21 cellular contexts compared by ENCODE assay signal in genomic region chr16:24698314-24698713, GRCh38. TPM values are rescaled to one million over a fixed set of nuclear protein-coding genes. Genes with fewer than 3 reads are reported as not detected.
DNase-seq lines count a peak whose midpoint lies in the region; ATAC-seq, FAIRE-seq and TF ChIP-seq lines count a peak whose summit lies in the region.
"Had no signal": no experiment of that assay in that cellular context is flagged by ENCODE, and none has a peak within 500 bp of the region (broad histone marks: within the 10 kb centered on the region; RNA-seq: fewer than 3 reads in every experiment).

No MANE protein-coding gene starts in this region.

- no peak for TF ChIP-seq RAD21 in HepG2 (CRISPR knock-in tag; IDR thresholded peaks at IDR 0.05)

- peak; percentile 26; the same call in 1 of the 3 replicates for ATAC-seq in HepG2
- ATAC-seq in right lobe of liver: no peak
- peak; percentile 44 for ATAC-seq in left lung
- ATAC-seq in HG03469 (IDR thresholded peaks at IDR 0.05; ENCODE audit: unreplicated experiment): no peak
- ATAC-seq in HG03521 (IDR thresholded peaks at IDR 0.05; ENCODE audit: unreplicated experiment): no peak
- ATAC-seq: CD8-positive, alpha-beta T cell; GM12878; HCT116; K562 had no signal

- TF ChIP-seq EP300 in HepG2 (IDR thresholded peaks at IDR 0.05; ENCODE audit: low read depth in 2 of 2, low read length in 2 of 2) (no peak), HepG2 (CRISPR knock-in tag; IDR thresholded peaks at IDR 0.05; ENCODE audit: borderline replicate concordance) (no peak), sigmoid colon (IDR thresholded peaks at IDR 0.05) (no peak)

- CTCF ChIA-PET in HepG2 (lab: Yijun Ruan, JAX; ENCODE audit: low intra/inter-chr PET ratio, low total read pairs): no interaction called here

- no peak overlapping the region for H3K27ac Mint-ChIP-seq in activated CD4-positive, alpha-beta T cell treated with anti-CD3 and anti-CD28 coated beads, Interleukin-2, amount 10 ng/mL, durations not matched to agents 24 days and 14 days
- H3K27ac Mint-ChIP-seq: B cell; CD8-positive, alpha-beta T cell had no signal

- TF ChIP-seq CTCF in HepG2 (CRISPR knock-in tag; IDR thresholded peaks at IDR 0.05): no peak
- TF ChIP-seq CTCF in right lobe of liver (IDR thresholded peaks at IDR 0.05): no peak
- no peak for TF ChIP-seq CTCF in left lung (IDR thresholded peaks at IDR 0.05)
- TF ChIP-seq CTCF in sigmoid colon (IDR thresholded peaks at IDR 0.05): no peak

- peaks cover 24% of the 10 kb centered on the region for H3K4me1 ChIP-seq in HepG2 (ENCODE audit: insufficient read depth, low read length)
- H3K4me1 ChIP-seq in right lobe of liver: peaks cover 0 to 21% (median 5%) of the 10 kb centered on the region in 4 donors
- H3K4me1 ChIP-seq in left lung: peaks cover 5 to 6% of the 10 kb centered on the region in 2 donors
- H3K4me1 ChIP-seq in sigmoid colon: peaks cover 2 to 37% (median 29%) of the 10 kb centered on the region in 4 donors
- H3K4me1 ChIP-seq: BLaER1 treated with 17β-estradiol and CSF1 and Interleukin-3, amounts not matched to agents 10 nM and 100 nM had no signal

- no peaks in the 10 kb centered on the region for H3K36me3 Mint-ChIP-seq in activated CD4-positive, alpha-beta T cell treated with anti-CD3 and anti-CD28 coated beads, Interleukin-2, amount 10 ng/mL, durations not matched to agents 24 days and 14 days (ENCODE audit: low read depth)
- H3K36me3 Mint-ChIP-seq: CD8-positive, alpha-beta T cell had no signal

- no peaks in the 10 kb centered on the region for H3K36me3 ChIP-seq in HepG2 (replicated peaks in 1 of 2; ENCODE audit: control insufficient read depth in 1 of 2, insufficient read depth in 2 of 2, low read length in 2 of 2)
- H3K36me3 ChIP-seq in right lobe of liver: no peaks in the 10 kb centered on the region
- H3K36me3 ChIP-seq in left lung: no peaks in the 10 kb centered on the region
- no peaks in the 10 kb centered on the region for H3K36me3 ChIP-seq in sigmoid colon
- H3K36me3 ChIP-seq: BLaER1 treated with 17β-estradiol and CSF1 and Interleukin-3, amounts not matched to agents 10 nM and 100 nM had no signal

- no peaks in the 10 kb centered on the region for H3K4me1 Mint-ChIP-seq in activated CD4-positive, alpha-beta T cell treated with anti-CD3 and anti-CD28 coated beads, Interleukin-2, amount 10 ng/mL, durations not matched to agents 24 days and 14 days
- H3K4me1 Mint-ChIP-seq: B cell had no signal

- H3K4me3 ChIP-seq in HepG2 (replicated peaks in 1 of 3; ENCODE audit: insufficient read depth in 1 of 3, low read depth in 2 of 3, low read length in 3 of 3) (no peak overlapping the region), right lobe of liver (no peak overlapping the region), left lung (no peak overlapping the region), sigmoid colon (no peak overlapping the region)
- H3K4me3 ChIP-seq: BLaER1 treated with 17β-estradiol and CSF1 and Interleukin-3, amounts not matched to agents 10 nM and 100 nM; GM12878; K562 had no signal

- no peak overlapping the region for H3K4me3 Mint-ChIP-seq in activated CD4-positive, alpha-beta T cell treated with anti-CD3 and anti-CD28 coated beads, Interleukin-2, amount 10 ng/mL, durations not matched to agents 24 days and 14 days
- H3K4me3 Mint-ChIP-seq: B cell; CD8-positive, alpha-beta T cell had no signal

- DNase-seq in HepG2 (ENCODE audit: low spot score): no peak
- no peak for DNase-seq in right lobe of liver
- no peak for DNase-seq in left lung
- DNase-seq in sigmoid colon: no peak
- no peak for DNase-seq in activated CD4-positive, alpha-beta T cell treated with anti-CD3 and anti-CD28 coated beads, Interleukin-2, amount 10 ng/mL, durations not matched to agents 24 days and 14 days
- DNase-seq: CD8-positive, alpha-beta T cell; COR-L47; DMS 273 treated with DMSO at 0.1 percent for 48 hours; DMS53; DND-41; EL; GOT3; H7 had no signal

- BruUV-seq in HepG2 (replicated peaks; lab: Mats Ljungman, UMichigan): no TSS peak

- no peak for FAIRE-seq in HepG2 (lab: Jason Lieb, UNC)
- FAIRE-seq: GM12878, K562 had no signal

- H3K27ac ChIP-seq in HepG2 (ENCODE audit: extremely low read length, insufficient read depth, low read length): no peak overlapping the region
- H3K27ac ChIP-seq in right lobe of liver: no peak overlapping the region
- H3K27ac ChIP-seq in left lung: no peak overlapping the region
- H3K27ac ChIP-seq in sigmoid colon: peak overlapping the region; percentile 34 to 89 (median 86)
- H3K27ac ChIP-seq: 22Rv1; BLaER1 treated with 17β-estradiol and CSF1 and Interleukin-3, amounts not matched to agents 10 nM and 100 nM had no signal

- no peaks in the 10 kb centered on the region for H3K9me3 Mint-ChIP-seq in activated CD4-positive, alpha-beta T cell treated with anti-CD3 and anti-CD28 coated beads, Interleukin-2, amount 10 ng/mL, durations not matched to agents 24 days and 14 days
- H3K9me3 Mint-ChIP-seq: CD8-positive, alpha-beta T cell had no signal

- H3K4me2 ChIP-seq in HepG2 (ENCODE audit: low read depth, low read length): no peak overlapping the region
- H3K4me2 ChIP-seq: BLaER1 treated with 17β-estradiol and CSF1 and Interleukin-3, amounts not matched to agents 10 nM and 100 nM had no signal

- TF ChIP-seq POLR2A in HepG2 (IDR thresholded peaks at IDR 0.05; ENCODE audit: insufficient read depth in 1 of 2, low read depth in 2 of 2, low read length in 2 of 2): no peak
- TF ChIP-seq POLR2A in right lobe of liver (IDR thresholded peaks at IDR 0.05): no peak
- no peak for TF ChIP-seq POLR2A in sigmoid colon (IDR thresholded peaks at IDR 0.05)

- in situ Hi-C loops in HepG2 (cut with HindIII; ENCODE audit: extremely low pct_ligation_motif_present, low pct_unique_long_range_greater_than_20kb): no loop called here

- H4K20me1 ChIP-seq in HepG2 (ENCODE audit: insufficient read depth, low read length): no peaks in the 10 kb centered on the region
- H4K20me1 ChIP-seq: BLaER1 treated with 17β-estradiol and CSF1 and Interleukin-3, amounts not matched to agents 10 nM and 100 nM had no signal

- 26% methylated on average over 5 of the region's 5 CpGs for WGBS in HepG2 (ENCODE audit: low lambda C conversion rate)
- 91% methylated on average over 4 of the region's 5 CpGs for whole genome bisulfite sequencing in right lobe of liver (ENCODE audit: insufficient coverage, low coverage, low lambda C conversion rate, missing lambda C conversion rate)
- WGBS in sigmoid colon, 2 donors: 57 to 79% methylated on average over 5 of the region's 5 CpGs

- H2AFZ ChIP-seq in HepG2 (ENCODE audit: low read length): no peak overlapping the region

- no peaks in the 10 kb centered on the region for H3K79me2 ChIP-seq in HepG2 (ENCODE audit: insufficient read depth, low read length)

- POLR2A ChIA-PET in HepG2 (lab: Yijun Ruan, JAX): no interaction called here

- H3K27me3 ChIP-seq in HepG2 (ENCODE audit: control insufficient read depth in 1 of 2, insufficient read depth in 2 of 2, low read length in 2 of 2) (0 out of 5 replicates have a peak, but pooled peaks cover 0 to 6% of the 10 kb centered on the region in 2 experiments), right lobe of liver (no peaks in the 10 kb centered on the region), left lung (no peaks in the 10 kb centered on the region), sigmoid colon (no peaks in the 10 kb centered on the region)
- H3K27me3 ChIP-seq: BLaER1 treated with 17β-estradiol and CSF1 and Interleukin-3, amounts not matched to agents 10 nM and 100 nM had no signal

- intact Hi-C loops in HepG2 (cut with micrococcal nuclease; ENCODE audit: unreplicated experiment) (no loop called here), right lobe of liver (cut with DNase I) (no loop called here), left lung (cut with DNase I) (no loop called here), sigmoid colon (cut with DNase I) (no loop called here)
- intact Hi-C loops in activated CD4-positive, alpha-beta T cell treated with anti-CD3 and anti-CD28 coated beads, Interleukin-2, amount 10 ng/mL, durations not matched to agents 24 days and 14 days (cut with micrococcal nuclease): no loop called here

- no peak overlapping the region for H3K9ac ChIP-seq in HepG2 (ENCODE audit: insufficient read depth, low read depth, low read length)
- H3K9ac ChIP-seq: BLaER1 treated with 17β-estradiol and CSF1 and Interleukin-3, amounts not matched to agents 10 nM and 100 nM had no signal

- H3K9me3 ChIP-seq in HepG2 (ENCODE audit: low read length) (no peaks in the 10 kb centered on the region), right lobe of liver (no peaks in the 10 kb centered on the region), left lung (no peaks in the 10 kb centered on the region), sigmoid colon (no peaks in the 10 kb centered on the region)
- H3K9me3 ChIP-seq: BLaER1 treated with 17β-estradiol and CSF1 and Interleukin-3, amounts not matched to agents 10 nM and 100 nM had no signal

- peaks cover 10% of the 10 kb centered on the region for H3K27me3 Mint-ChIP-seq in activated CD4-positive, alpha-beta T cell treated with anti-CD3 and anti-CD28 coated beads, Interleukin-2, amount 10 ng/mL, durations not matched to agents 24 days and 14 days

RNA-seq across cellular contexts. Expression of gene TNRC6A, which starts 31.1 kb away (rescaled TPM):
- total RNA-seq in HepG2 (2016; rRNA removed; fragmentation: Illumina TruSeq; extraction: Trizol): 26.7 and 30.9 TPM in 2 replicates
- 6.9 and 8.1 TPM in 2 replicates for total RNA-seq in HepG2 (2016; cell fraction: cytosol; rRNA removed; fragmentation: Illumina TruSeq; extraction: Trizol; ENCODE audit: low read depth)
- 24.9 and 33.4 TPM in 2 replicates for total RNA-seq in HepG2 (2016; cell fraction: insoluble cytoplasmic fraction; rRNA removed; fragmentation: Illumina TruSeq; extraction: Trizol)
- 10.5 and 13.0 TPM in 2 replicates for total RNA-seq in HepG2 (2016; cell fraction: membrane; rRNA removed; fragmentation: Illumina TruSeq; extraction: Trizol)
- total RNA-seq in HepG2 (2016; cell fraction: nucleus; rRNA removed; fragmentation: Illumina TruSeq; extraction: Trizol): 75.1 and 92.8 TPM in 2 replicates
- polyA plus RNA-seq in HepG2 (2011; rRNA removed): 43.6 and 49.2 TPM in 2 replicates
- 25.1 and 25.7 TPM in 2 replicates for polyA plus RNA-seq in HepG2 (2011; cell fraction: cytosol; rRNA removed)
- polyA plus RNA-seq in HepG2 (2011; cell fraction: nucleus; rRNA removed): 154 and 160 TPM in 2 replicates
- polyA plus RNA-seq in HepG2 (2012): 30.0 and 33.6 TPM in 2 replicates
- polyA plus RNA-seq in HepG2 (2016; cell fraction: cytosol; fragmentation: Illumina TruSeq; extraction: Trizol; ENCODE audit: low read depth): 0.53 and 1.5 TPM in 2 replicates
- polyA plus RNA-seq in HepG2 (2016; cell fraction: insoluble cytoplasmic fraction; fragmentation: Illumina TruSeq; extraction: Trizol; ENCODE audit: low read depth): 17.2 and 18.0 TPM in 2 replicates
- polyA plus RNA-seq in HepG2 (2016; cell fraction: membrane; fragmentation: Illumina TruSeq; extraction: Trizol; ENCODE audit: low read depth): 1.1 and 1.6 TPM in 2 replicates
- 103 and 113 TPM in 2 replicates for polyA plus RNA-seq in HepG2 (2016; cell fraction: nucleus; fragmentation: Illumina TruSeq; extraction: Trizol; ENCODE audit: insufficient read depth, low read depth)
- 70.9 TPM in 2 replicates for polyA minus RNA-seq in HepG2 (2011; rRNA and poly(A)+ RNA removed; ENCODE audit: low replicate concordance)
- polyA minus RNA-seq in HepG2 (2011; cell fraction: cytosol; rRNA and poly(A)+ RNA removed): 19.3 and 29.4 TPM in 2 replicates
- 205 and 259 TPM in 2 replicates for polyA minus RNA-seq in HepG2 (2011; cell fraction: nucleus; rRNA and poly(A)+ RNA removed)
- 10 to 100 TPM; 17.0 to 38.4 (median 23.1) TPM for total RNA-seq in right lobe of liver
- 10 to 100 TPM; 34.0 to 40.6 TPM for total RNA-seq in left lung
- total RNA-seq in sigmoid colon: 100 to 1,000 TPM in 1 of 4 donors, 10 to 100 TPM in 3; 42.8 to 129 (median 64.9) TPM
- 10 to 100 TPM in 1 of 3 donors, 1 to 10 TPM in 2; 4.6 to 18.9 (median 5.4) TPM for polyA plus RNA-seq in sigmoid colon
- total RNA-seq in activated CD4-positive, alpha-beta T cell treated with anti-CD3 and anti-CD28 coated beads, Interleukin-2, amount 10 ng/mL, durations not matched to agents 24 days and 14 days: 52.9 and 54.2 TPM in 2 replicates

Comparison
In these comparisons a context has a peak if more than half of its experiments do, and no peak if none do; other contexts are left out.
1. ATAC-seq: peak in HepG2 (single experiment) and left lung (single experiment); none in right lobe of liver (0 of 4), HG03469 (single experiment) and HG03521 (single experiment).
2. H3K27ac ChIP-seq: peak in sigmoid colon (4 of 4); none in HepG2 (single experiment), right lobe of liver (0 of 3) and left lung (0 of 2).